ENCODE assay signal across 1 cellular context in the genomic region with DNA sequence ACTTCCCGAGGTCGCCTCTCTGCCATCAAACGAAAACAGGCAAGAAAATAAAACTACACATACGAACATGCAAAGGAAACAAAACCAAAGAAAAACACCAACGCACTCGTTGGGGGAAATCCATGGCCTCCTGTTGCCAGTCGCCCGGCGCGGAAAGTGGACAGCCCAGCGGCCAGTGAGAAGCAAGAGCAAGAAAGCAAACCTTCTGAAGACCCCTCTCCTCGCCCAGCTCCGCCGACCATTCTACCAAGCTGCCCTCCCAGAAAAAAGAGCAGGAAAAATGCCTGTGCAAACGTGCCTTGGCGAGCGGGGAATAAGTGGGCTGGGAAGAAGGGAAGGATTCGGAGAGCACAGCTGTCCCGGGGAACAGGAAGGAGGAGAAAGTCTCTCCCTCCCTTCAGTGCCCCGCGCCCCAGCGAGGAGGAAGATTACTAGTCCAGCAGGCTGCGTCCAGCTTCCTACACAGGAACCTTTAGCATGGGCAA.
TF ChIP-seq lines count a peak whose summit lies in the region.

No MANE protein-coding gene starts in this region.

TF ChIP-seq in H1, 55 proteins besides CTCF, POLR2A, EP300 and RAD21:
- TF ChIP-seq NRF1 (IDR thresholded peaks at IDR 0.05; ENCODE audit: low read depth, low read length): no peak
- TF ChIP-seq POU5F1 (IDR thresholded peaks at IDR 0.05; ENCODE audit: low read depth, low read length): no peak
- TF ChIP-seq NANOG (IDR thresholded peaks at IDR 0.05; ENCODE audit: insufficient read depth, low read depth, low read length, poor library complexity, severe bottlenecking): no peak
- TF ChIP-seq POLR2AphosphoS5 (IDR thresholded peaks at IDR 0.05; ENCODE audit: low read depth, low read length): no peak
- TF ChIP-seq GABPA (IDR thresholded peaks at IDR 0.05; ENCODE audit: borderline replicate concordance, insufficient read depth, low read length): no peak
- peak; percentile 5 to 68; a peak in 2 of 4 replicates for TF ChIP-seq SIN3A (conservative IDR thresholded peaks at IDR 0.05 in 1 of 2, IDR thresholded peaks at IDR 0.05 in 1 of 2; ENCODE audit: low read depth in 1 of 2, low read length in 2 of 2)
- no peak for TF ChIP-seq SIX5 (IDR thresholded peaks at IDR 0.05; ENCODE audit: low read depth, low read length)
- no peak for TF ChIP-seq KDM1A (IDR thresholded peaks at IDR 0.05; ENCODE audit: borderline replicate concordance, low read length)
- no peak for TF ChIP-seq JUN (IDR thresholded peaks at IDR 0.05; ENCODE audit: low read depth, low read length)
- peak; percentile 33 for TF ChIP-seq KDM4A (IDR thresholded peaks at IDR 0.05; ENCODE audit: low read depth, low read length, severe bottlenecking)
- no peak for TF ChIP-seq SIRT6 (IDR thresholded peaks at IDR 0.05; ENCODE audit: low read length)
- no peak for TF ChIP-seq PHF8 (conservative IDR thresholded peaks at IDR 0.05; ENCODE audit: low read depth, low read length)
- TF ChIP-seq CHD1 (IDR thresholded peaks at IDR 0.05; ENCODE audit: low read depth, low read length): no peak
- TF ChIP-seq, protein P1, sequence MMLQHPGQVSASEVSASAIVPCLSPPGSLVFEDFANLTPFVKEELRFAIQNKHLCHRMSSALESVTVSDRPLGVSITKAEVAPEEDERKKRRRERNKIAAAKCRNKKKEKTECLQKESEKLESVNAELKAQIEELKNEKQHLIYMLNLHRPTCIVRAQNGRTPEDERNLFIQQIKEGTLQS (IDR thresholded peaks at IDR 0.05; ENCODE audit: insufficient read depth, low read depth, low read length): no peak
- no peak for TF ChIP-seq CEBPB (IDR thresholded peaks at IDR 0.05; ENCODE audit: low read depth, low read length)
- TF ChIP-seq ASH2L (IDR thresholded peaks at IDR 0.05; ENCODE audit: low read length): peak; percentile 75
- TF ChIP-seq CBX5 (IDR thresholded peaks at IDR 0.05; ENCODE audit: low read depth, low read length): no peak
- peak; percentile 71 for TF ChIP-seq SAP30 (IDR thresholded peaks at IDR 0.05; ENCODE audit: insufficient read depth, insufficient replicate concordance, low read length)
- no peak for TF ChIP-seq RNF2 (IDR thresholded peaks at IDR 0.05; ENCODE audit: borderline replicate concordance, low read depth, low read length, missing control alignments, poor library complexity, severe bottlenecking)
- no peak for TF ChIP-seq SRF (IDR thresholded peaks at IDR 0.05; ENCODE audit: low read depth, low read length)
- TF ChIP-seq BCL11A (IDR thresholded peaks at IDR 0.05; ENCODE audit: low read depth in 2 of 2, low read length in 2 of 2): no peak
- no peak for TF ChIP-seq SP1 (IDR thresholded peaks at IDR 0.05; ENCODE audit: low read depth, low read length)
- TF ChIP-seq BRCA1 (IDR thresholded peaks at IDR 0.05; ENCODE audit: low read depth, low read length): no peak
- no peak for TF ChIP-seq TAF1 (IDR thresholded peaks at IDR 0.05; ENCODE audit: low read depth, low read length)
- TF ChIP-seq HDAC6 (IDR thresholded peaks at IDR 0.05; ENCODE audit: low read depth, low read length): no peak
- TF ChIP-seq ATF2 (IDR thresholded peaks at IDR 0.05; ENCODE audit: low read length): no peak
- 0 out of 2 replicates have a peak, but pooled peaks have one; percentile 10 for TF ChIP-seq E2F6 (IDR thresholded peaks at IDR 0.05)
TF ChIP-seq in H1: peak in this region for 5.
